ENCODE assay signal across 1 cellular context in the genomic region with DNA sequence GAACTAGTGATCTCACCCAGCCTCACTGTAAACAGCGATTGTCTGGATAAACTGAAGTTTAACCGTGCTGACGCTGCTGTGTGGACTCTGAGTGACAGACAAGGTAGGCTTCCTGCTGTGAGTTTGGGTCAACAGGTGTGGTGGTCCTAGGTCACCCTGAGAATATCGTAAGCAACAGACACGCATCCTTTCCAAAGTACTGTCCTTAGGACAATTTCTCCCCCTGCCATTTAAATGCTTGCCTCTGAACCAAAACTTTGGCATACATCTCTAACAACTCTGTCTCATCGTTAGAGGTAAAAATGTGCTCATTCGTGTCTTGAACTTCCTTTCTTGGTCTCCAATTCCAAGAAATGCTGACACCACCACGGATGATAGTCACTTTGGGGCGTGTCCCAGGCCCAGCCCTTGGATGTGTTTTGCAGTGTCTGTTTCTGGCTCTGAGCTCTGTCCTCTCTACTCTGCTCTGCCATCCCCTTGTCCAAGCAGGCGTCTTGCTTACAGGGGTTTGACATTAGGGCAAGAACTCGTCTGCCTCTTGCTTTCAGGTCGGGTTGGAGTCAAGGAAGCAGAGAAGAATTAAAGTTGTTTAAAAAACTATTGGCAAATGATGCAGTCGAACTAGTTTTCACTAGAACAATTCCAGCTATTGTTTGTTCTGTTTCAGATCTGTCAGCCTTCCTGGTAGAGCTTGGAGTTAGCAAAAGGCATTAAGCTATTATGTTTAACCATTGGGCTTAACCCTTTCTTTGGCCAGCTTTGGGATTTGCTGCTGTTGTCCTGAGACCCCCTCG.
A peak's percentile ranks its signal among the peaks of the same experiment; 100 is the strongest.
TF ChIP-seq lines count a peak whose summit lies in the region.

No MANE protein-coding gene starts in this region.

TF ChIP-seq in K562, 482 proteins besides CTCF, POLR2A, EP300 and RAD21 (continued from another document and continues in another):
- TF ChIP-seq ZBTB40 (IDR thresholded peaks at IDR 0.05) (peak; percentile 54; the same call in 1 of the 2 replicates), ZBTB40 (CRISPR knock-in tag; IDR thresholded peaks at IDR 0.05) (no peak), RCOR1 (IDR thresholded peaks at IDR 0.05; ENCODE audit: borderline replicate concordance in 1 of 2, low read depth in 2 of 2, low read length in 2 of 2) (peak in 1 of 2 experiments; percentile 81; a peak in 2 of 4 replicates), BMI1 (IDR thresholded peaks at IDR 0.05; ENCODE audit: low read length) (no peak), NFE2 (IDR thresholded peaks at IDR 0.05; ENCODE audit: low read depth) (peak; percentile 72), MYBL2 (IDR thresholded peaks at IDR 0.05; ENCODE audit: low read depth) (no peak), MYBL2 (CRISPR knock-in tag; IDR thresholded peaks at IDR 0.05; ENCODE audit: borderline replicate concordance) (no peak), POLR3G (IDR thresholded peaks at IDR 0.05; ENCODE audit: extremely low read depth, insufficient read length, insufficient replicate concordance) (no peak), GATA2 (CRISPR knock-in tag; IDR thresholded peaks at IDR 0.05) (no peak), SPI1 (IDR thresholded peaks at IDR 0.05; ENCODE audit: borderline replicate concordance, low read depth, low read length) (peak; percentile 78; the same call in 1 of the 2 replicates), STAG1 (CRISPR knock-in tag; IDR thresholded peaks at IDR 0.05; ENCODE audit: borderline replicate concordance) (no peak), SOX6 (IDR thresholded peaks at IDR 0.05) (peak; percentile 65; the same call in 1 of the 2 replicates), FIP1L1 (IDR thresholded peaks at IDR 0.05; ENCODE audit: low read depth, low read length, poor library complexity, severe bottlenecking) (no peak), EHMT2 (IDR thresholded peaks at IDR 0.05) (peak; percentile 72; the same call in 1 of the 2 replicates), DPF2 (IDR thresholded peaks at IDR 0.05) (peak; percentile 77), RFX7 (CRISPR knock-in tag; IDR thresholded peaks at IDR 0.05) (no peak), NFE2L1 (tag; IDR thresholded peaks at IDR 0.05; ENCODE audit: borderline replicate concordance, low read depth) (no peak), GABPA (tag; conservative IDR thresholded peaks at IDR 0.05; ENCODE audit: low read depth) (peak; percentile 47), MAFK (IDR thresholded peaks at IDR 0.05; ENCODE audit: low read length) (peak; percentile 68), C11orf30 (IDR thresholded peaks at IDR 0.05; ENCODE audit: low read depth) (peak; percentile 81), MEIS2 (IDR thresholded peaks at IDR 0.05; ENCODE audit: partially characterized antibody) (peak; percentile 57), ATF3 (IDR thresholded peaks at IDR 0.05) (peak; percentile 83), ATF3 (CRISPR knock-in tag; conservative IDR thresholded peaks at IDR 0.05) (no peak), SP1 (CRISPR knock-in tag; IDR thresholded peaks at IDR 0.05) (no peak), CHD2 (IDR thresholded peaks at IDR 0.05; ENCODE audit: low read depth, low read length) (no peak), MAFG (tag; conservative IDR thresholded peaks at IDR 0.05) (peak; percentile 57), JUND (IDR thresholded peaks at IDR 0.05; ENCODE audit: borderline replicate concordance, low read depth, low read length) (peak; percentile 84), JUND (tag; IDR thresholded peaks at IDR 0.05; ENCODE audit: borderline replicate concordance, low read depth, low read length) (peak; percentile 91; the same call in 2 of the 3 replicates), BRD9 (IDR thresholded peaks at IDR 0.05; ENCODE audit: low read depth, partially characterized antibody) (peak; percentile 44), CBFB (CRISPR knock-in tag; IDR thresholded peaks at IDR 0.05) (no peak), FOXA1 (IDR thresholded peaks at IDR 0.05; ENCODE audit: borderline replicate concordance) (no peak), CTBP1 (IDR thresholded peaks at IDR 0.05; ENCODE audit: borderline replicate concordance) (peak; percentile 94), ETV1 (tag; conservative IDR thresholded peaks at IDR 0.05; ENCODE audit: low read depth) (peak; percentile 49), ZMIZ1 (IDR thresholded peaks at IDR 0.05; ENCODE audit: low read depth in 2 of 2, low read length in 2 of 2) (no peak), ZNF146 (CRISPR knock-in tag; IDR thresholded peaks at IDR 0.05; ENCODE audit: unreplicated experiment) (no peak)
- TF ChIP-seq, protein P1, sequence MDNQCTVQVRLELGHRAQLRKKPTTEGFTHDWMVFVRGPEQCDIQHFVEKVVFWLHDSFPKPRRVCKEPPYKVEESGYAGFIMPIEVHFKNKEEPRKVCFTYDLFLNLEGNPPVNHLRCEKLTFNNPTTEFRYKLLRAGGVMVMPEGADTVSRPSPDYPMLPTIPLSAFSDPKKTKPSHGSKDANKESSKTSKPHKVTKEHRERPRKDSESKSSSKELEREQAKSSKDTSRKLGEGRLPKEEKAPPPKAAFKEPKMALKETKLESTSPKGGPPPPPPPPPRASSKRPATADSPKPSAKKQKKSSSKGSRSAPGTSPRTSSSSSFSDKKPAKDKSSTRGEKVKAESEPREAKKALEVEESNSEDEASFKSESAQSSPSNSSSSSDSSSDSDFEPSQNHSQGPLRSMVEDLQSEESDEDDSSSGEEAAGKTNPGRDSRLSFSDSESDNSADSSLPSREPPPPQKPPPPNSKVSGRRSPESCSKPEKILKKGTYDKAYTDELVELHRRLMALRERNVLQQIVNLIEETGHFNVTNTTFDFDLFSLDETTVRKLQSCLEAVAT (IDR thresholded peaks at IDR 0.05): 0 out of 4 replicates have a peak, but pooled peaks of 1 of the 2 experiments have one; percentile 22
- TF ChIP-seq, protein P2, sequence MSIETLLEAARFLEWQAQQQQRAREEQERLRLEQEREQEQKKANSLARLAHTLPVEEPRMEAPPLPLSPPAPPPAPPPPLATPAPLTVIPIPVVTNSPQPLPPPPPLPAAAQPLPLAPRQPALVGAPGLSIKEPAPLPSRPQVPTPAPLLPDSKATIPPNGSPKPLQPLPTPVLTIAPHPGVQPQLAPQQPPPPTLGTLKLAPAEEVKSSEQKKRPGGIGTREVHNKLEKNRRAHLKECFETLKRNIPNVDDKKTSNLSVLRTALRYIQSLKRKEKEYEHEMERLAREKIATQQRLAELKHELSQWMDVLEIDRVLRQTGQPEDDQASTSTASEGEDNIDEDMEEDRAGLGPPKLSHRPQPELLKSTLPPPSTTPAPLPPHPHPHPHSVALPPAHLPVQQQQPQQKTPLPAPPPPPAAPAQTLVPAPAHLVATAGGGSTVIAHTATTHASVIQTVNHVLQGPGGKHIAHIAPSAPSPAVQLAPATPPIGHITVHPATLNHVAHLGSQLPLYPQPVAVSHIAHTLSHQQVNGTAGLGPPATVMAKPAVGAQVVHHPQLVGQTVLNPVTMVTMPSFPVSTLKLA (conservative IDR thresholded peaks at IDR 0.05): peak in 1 of 2 experiments; percentile 52; a peak in 1 of 4 replicates
- TF ChIP-seq, protein P3, sequence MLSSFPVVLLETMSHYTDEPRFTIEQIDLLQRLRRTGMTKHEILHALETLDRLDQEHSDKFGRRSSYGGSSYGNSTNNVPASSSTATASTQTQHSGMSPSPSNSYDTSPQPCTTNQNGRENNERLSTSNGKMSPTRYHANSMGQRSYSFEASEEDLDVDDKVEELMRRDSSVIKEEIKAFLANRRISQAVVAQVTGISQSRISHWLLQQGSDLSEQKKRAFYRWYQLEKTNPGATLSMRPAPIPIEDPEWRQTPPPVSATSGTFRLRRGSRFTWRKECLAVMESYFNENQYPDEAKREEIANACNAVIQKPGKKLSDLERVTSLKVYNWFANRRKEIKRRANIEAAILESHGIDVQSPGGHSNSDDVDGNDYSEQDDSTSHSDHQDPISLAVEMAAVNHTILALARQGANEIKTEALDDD (IDR thresholded peaks at IDR 0.05): peak; percentile 86
